Comparison of ENCODE assay signal across 12 cellular contexts in the genomic region with DNA sequence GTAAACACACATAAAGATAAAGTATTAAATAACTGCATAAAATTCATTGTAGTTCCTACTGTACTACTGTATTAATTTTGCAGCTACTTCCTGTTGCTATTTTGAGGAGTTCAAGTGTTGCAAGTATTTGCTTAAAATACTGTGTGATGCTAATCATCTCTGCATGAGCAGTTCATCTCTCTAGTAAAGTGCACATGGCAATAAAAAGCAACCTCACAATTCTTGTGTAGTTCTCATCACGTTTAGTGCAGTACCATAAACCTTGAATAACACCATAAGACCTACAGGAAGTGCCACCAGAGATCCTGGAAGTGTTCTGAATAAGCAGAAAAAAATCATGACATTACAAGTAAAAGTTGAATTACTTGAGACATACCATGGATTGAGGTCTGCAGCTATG. TPM values are rescaled to one million over a fixed set of nuclear protein-coding genes. Genes with fewer than 3 reads are reported as not detected.
A peak's percentile ranks its signal among the peaks of the same experiment; 100 is the strongest.
DNase-seq lines count a peak whose midpoint lies in the region; ATAC-seq lines count a peak whose summit lies in the region.
"Had no signal": no experiment of that assay in that cellular context is flagged by ENCODE, and none has a peak within 500 bp of the region (broad histone marks: within the 10 kb centered on the region; RNA-seq: fewer than 3 reads in every experiment).

No MANE protein-coding gene starts in this region.

- ATAC-seq in GM19395 (IDR thresholded peaks at IDR 0.05; ENCODE audit: unreplicated experiment) (peak; percentile 54), HG02970 (IDR thresholded peaks at IDR 0.05; ENCODE audit: low FRiP score, unreplicated experiment) (no peak)
- ATAC-seq in naive thymus-derived CD8-positive, alpha-beta T cell = no peak
- ATAC-seq: T-helper 17 cell had no signal

- DNase-seq in CD8-positive, alpha-beta memory T cell = no peak
- peak; percentile 13 to 31 for DNase-seq in NCI-H526 (lab: John Stamatoyannopoulos, UW)
- no peak for DNase-seq in immature natural killer cell
- DNase-seq in naive thymus-derived CD8-positive, alpha-beta T cell = no peak
- no peak for DNase-seq in cardiac septum (ENCODE audit: low spot score)
- DNase-seq in putamen (ENCODE audit: low spot score) = no peak
- DNase-seq: amygdala, NCI-H1048, T-helper 17 cell had no signal

- peak overlapping the region in 4 of 7 donors; percentile 18 to 56 (median 37) for H3K4me3 Mint-ChIP-seq in CD8-positive, alpha-beta memory T cell
- peak overlapping the region in 4 of 5 donors; percentile 8 to 79 (median 53) for H3K4me3 Mint-ChIP-seq in immature natural killer cell
- H3K4me3 Mint-ChIP-seq in naive thymus-derived CD8-positive, alpha-beta T cell = peak overlapping the region in 2 of 10 donors; percentile 33 to 40
- H3K4me3 Mint-ChIP-seq: T-helper 17 cell had no signal

- H3K36me3 ChIP-seq in CD8-positive, alpha-beta memory T cell (ENCODE audit: insufficient read depth, low read length) = no peaks in the 10 kb centered on the region

- no peak overlapping the region for H3K4me3 ChIP-seq in CD8-positive, alpha-beta memory T cell (ENCODE audit: low read length)

- no peaks in the 10 kb centered on the region for H3K27me3 ChIP-seq in CD8-positive, alpha-beta memory T cell (ENCODE audit: insufficient read depth, low read length, poor library complexity, severe bottlenecking)

- CTCF ChIA-PET in CD8-positive, alpha-beta memory T cell (lab: Charles Lee) = interaction anchor here (0.8 kb wide), 1 partner anchor 16 kb away, joined by 4 read pairs; no protein-coding TSS in a partner anchor

- H3K27me3 Mint-ChIP-seq in CD8-positive, alpha-beta memory T cell = no peaks in the 10 kb centered on the region
- H3K27me3 Mint-ChIP-seq in immature natural killer cell (ENCODE audit: low read depth in 3 of 3) = no peaks in the 10 kb centered on the region
- H3K27me3 Mint-ChIP-seq in naive thymus-derived CD8-positive, alpha-beta T cell = no peaks in the 10 kb centered on the region
- H3K27me3 Mint-ChIP-seq: T-helper 17 cell had no signal

- H3K4me1 ChIP-seq in CD8-positive, alpha-beta memory T cell (ENCODE audit: insufficient read depth, low read length) = peaks cover 6% of the 10 kb centered on the region

- no peaks in the 10 kb centered on the region for H3K9me3 Mint-ChIP-seq in CD8-positive, alpha-beta memory T cell
- H3K9me3 Mint-ChIP-seq in immature natural killer cell = no peaks in the 10 kb centered on the region
- no peaks in the 10 kb centered on the region for H3K9me3 Mint-ChIP-seq in naive thymus-derived CD8-positive, alpha-beta T cell
- H3K9me3 Mint-ChIP-seq: CD14-positive monocyte had no signal

- H3K27ac Mint-ChIP-seq in CD8-positive, alpha-beta memory T cell = peak overlapping the region in 5 of 8 donors; percentile 41 to 85 (median 66)
- peak overlapping the region; percentile 35 to 91 (median 78) for H3K27ac Mint-ChIP-seq in immature natural killer cell
- peak overlapping the region in 5 of 10 donors; percentile 55 to 83 (median 69) for H3K27ac Mint-ChIP-seq in naive thymus-derived CD8-positive, alpha-beta T cell
- H3K27ac Mint-ChIP-seq: T-helper 17 cell had no signal

- H3K4me1 Mint-ChIP-seq in CD8-positive, alpha-beta memory T cell = peaks cover 3 to 13% (median 8%) of the 10 kb centered on the region in 3 donors
- peaks cover 14% of the 10 kb centered on the region in 2 donors for H3K4me1 Mint-ChIP-seq in immature natural killer cell
- peaks cover 4 to 9% (median 6%) of the 10 kb centered on the region in 4 donors for H3K4me1 Mint-ChIP-seq in naive thymus-derived CD8-positive, alpha-beta T cell

- H3K36me3 Mint-ChIP-seq in CD8-positive, alpha-beta memory T cell = peaks cover 7 to 34% (median 17%) of the 10 kb centered on the region in 3 donors
- peaks cover 20 to 35% (median 23%) of the 10 kb centered on the region in 3 donors for H3K36me3 Mint-ChIP-seq in immature natural killer cell
- peaks cover 14 to 53% (median 29%) of the 10 kb centered on the region in 3 donors for H3K36me3 Mint-ChIP-seq in naive thymus-derived CD8-positive, alpha-beta T cell

- intact Hi-C loops in cardiac septum (cut with DNase I) = no loop called here

- POLR2A ChIA-PET in CD8-positive, alpha-beta memory T cell (lab: Charles Lee) = no interaction called here
- POLR2A ChIA-PET in naive thymus-derived CD8-positive, alpha-beta T cell (lab: Charles Lee) = no interaction called here

- no peak overlapping the region for H3K27ac ChIP-seq in CD8-positive, alpha-beta memory T cell (ENCODE audit: low read depth, low read length)

- no peaks in the 10 kb centered on the region for H3K9me3 ChIP-seq in CD8-positive, alpha-beta memory T cell (ENCODE audit: low read length)

RNA-seq across cellular contexts. Expression of gene CPLANE1, which starts 34.6 kb away (rescaled TPM):
- 1 to 10 TPM; 8.2 to 9.3 TPM for total RNA-seq in CD8-positive, alpha-beta memory T cell
- 1.3 TPM for polyA plus RNA-seq in CD8-positive, alpha-beta memory T cell
- 1 to 10 TPM; 1.1 to 4.2 (median 2.0) TPM for polyA plus RNA-seq in immature natural killer cell
- total RNA-seq in naive thymus-derived CD8-positive, alpha-beta T cell = 1 to 10 TPM; 9.9 to 10.0 TPM
- 1 to 10 TPM; 1.5 to 2.6 (median 1.7) TPM for polyA plus RNA-seq in naive thymus-derived CD8-positive, alpha-beta T cell
- 9.9 TPM for total RNA-seq in cardiac septum

Comparison
In these comparisons a context has a peak if more than half of its experiments do, and no peak if none do; other contexts are left out.
1. DNase-seq: peak in NCI-H526 (2 of 2); none in CD8-positive, alpha-beta memory T cell (0 of 5), immature natural killer cell (0 of 3), naive thymus-derived CD8-positive, alpha-beta T cell (0 of 10), cardiac septum (single experiment) and putamen (single experiment).